Comparison of ENCODE assay signal across 8 cellular contexts in genomic region chr6:147202516-147203310, GRCh38. TPM values are rescaled to one million over a fixed set of nuclear protein-coding genes. Genes with fewer than 3 reads are reported as not detected.
DNase-seq lines count a peak whose midpoint lies in the region; ATAC-seq, FAIRE-seq and TF ChIP-seq lines count a peak whose summit lies in the region.

No MANE protein-coding gene starts in this region.

- H3K27me3 ChIP-seq in bronchial epithelial cell (ENCODE audit: control insufficient read depth, insufficient read depth, low read length) (no peaks in the 10 kb centered on the region), smooth muscle cell (ENCODE audit: low read depth) (no peaks in the 10 kb centered on the region)

- TF ChIP-seq CTCF in AG04449 (IDR thresholded peaks at IDR 0.05; ENCODE audit: insufficient read depth, low read length, missing control alignments) (no peak), WI38 (IDR thresholded peaks at IDR 0.05; ENCODE audit: low read depth, low read length) (no peak), bronchial epithelial cell (IDR thresholded peaks at IDR 0.05; ENCODE audit: insufficient read depth, low read length, severe bottlenecking) (no peak), smooth muscle cell (IDR thresholded peaks at IDR 0.05; ENCODE audit: borderline replicate concordance, insufficient read depth, poor library complexity, severe bottlenecking) (no peak)

- no peak for FAIRE-seq in bronchial epithelial cell (lab: Jason Lieb, UNC)

- H3F3A ChIP-seq in smooth muscle cell (ENCODE audit: low read depth), result no peaks in the 10 kb centered on the region

- peak overlapping the region; percentile 95 for H2AFZ ChIP-seq in smooth muscle cell (ENCODE audit: low read depth)

- no peaks in the 10 kb centered on the region for H3K9me3 ChIP-seq in smooth muscle cell (replicated peaks; ENCODE audit: low read depth)

- peak overlapping the region; percentile 25 for H3K9ac ChIP-seq in smooth muscle cell (ENCODE audit: low read depth)

- under 1% methylated on average over 40 of the region's 40 CpGs for WGBS in smooth muscle cell (ENCODE audit: low lambda C conversion rate)

- H4K20me1 ChIP-seq in smooth muscle cell (ENCODE audit: low read depth), result peaks cover 17% of the 10 kb centered on the region

- peaks cover 18% of the 10 kb centered on the region for H3K4me1 ChIP-seq in smooth muscle cell (ENCODE audit: low read depth)

- POLR2A ChIA-PET in AG04449 (lab: Yijun Ruan, JAX), result interaction anchor here (0.6 to 1.1 kb wide), 3 partner anchors 32 to 311 kb away, joined by 3 to 6 read pairs (median 3); no protein-coding TSS in a partner anchor

- peak overlapping the region; percentile 92 for H3K4me2 ChIP-seq in smooth muscle cell

- H3K36me3 ChIP-seq in bronchial epithelial cell (ENCODE audit: control insufficient read depth, insufficient read depth, low read length) (no peaks in the 10 kb centered on the region), smooth muscle cell (ENCODE audit: low read depth) (no peaks in the 10 kb centered on the region)

- CTCF ChIA-PET in AG04449 (lab: Yijun Ruan, JAX), result no interaction called here

- H3K27ac ChIP-seq in smooth muscle cell (ENCODE audit: low read depth), result peak overlapping the region; percentile 47

- peak; percentile 91 for DNase-seq in AG04449 (ENCODE audit: low read depth, low spot score)
- DNase-seq in NCI-H2196 (lab: John Stamatoyannopoulos, UW; ENCODE audit: unreplicated experiment), result peak; percentile 91
- DNase-seq in bronchial epithelial cell (ENCODE audit: low read depth), result peak; percentile 97
- peak; percentile 90 for DNase-seq in iPS-NIHi7 (ENCODE audit: extremely low spot score)
- peak; percentile 39 for DNase-seq in smooth muscle cell (lab: John Stamatoyannopoulos, UW; ENCODE audit: unreplicated experiment)

- peak; percentile 89 for ATAC-seq in GM18870 (IDR thresholded peaks at IDR 0.05; ENCODE audit: unreplicated experiment)
- peak; percentile 81 for ATAC-seq in HG03135 (IDR thresholded peaks at IDR 0.05; ENCODE audit: unreplicated experiment)

- peaks cover 36% of the 10 kb centered on the region for H3K79me2 ChIP-seq in smooth muscle cell (ENCODE audit: low read depth)

- H3K4me3 ChIP-seq in AG04449 (ENCODE audit: low read depth, low read length) (peak overlapping the region; percentile 79), WI38 (ENCODE audit: low read depth, low read length) (peak overlapping the region; percentile 94), bronchial epithelial cell (ENCODE audit: low read depth, low read length) (peak overlapping the region; percentile 94), smooth muscle cell (peak overlapping the region; percentile 83)

RNA-seq across cellular contexts. Expression of gene STXBP5, which starts 1.5 kb away (rescaled TPM):
- 19.2 and 31.7 TPM in 2 replicates for total RNA-seq in bronchial epithelial cell
- total RNA-seq in smooth muscle cell, result 25.2 and 34.8 TPM in 2 replicates
- 8.8 and 10.0 TPM in 2 replicates for polyA plus RNA-seq in smooth muscle cell

Comparison
In these comparisons a context has a peak if more than half of its experiments do, and no peak if none do; other contexts are left out.
1. Peak in every context shown above with its lines: DNase-seq, ATAC-seq, H3K4me3 ChIP-seq and H3K27ac ChIP-seq.
2. DNase-seq: peak in every context shown above with its lines; median percentile 97 in bronchial epithelial cell; 91 in AG04449; 91 in NCI-H2196; 90 in iPS-NIHi7; 39 in smooth muscle cell.